Comparison of ENCODE assay signal across 33 cellular contexts in the genomic region with DNA sequence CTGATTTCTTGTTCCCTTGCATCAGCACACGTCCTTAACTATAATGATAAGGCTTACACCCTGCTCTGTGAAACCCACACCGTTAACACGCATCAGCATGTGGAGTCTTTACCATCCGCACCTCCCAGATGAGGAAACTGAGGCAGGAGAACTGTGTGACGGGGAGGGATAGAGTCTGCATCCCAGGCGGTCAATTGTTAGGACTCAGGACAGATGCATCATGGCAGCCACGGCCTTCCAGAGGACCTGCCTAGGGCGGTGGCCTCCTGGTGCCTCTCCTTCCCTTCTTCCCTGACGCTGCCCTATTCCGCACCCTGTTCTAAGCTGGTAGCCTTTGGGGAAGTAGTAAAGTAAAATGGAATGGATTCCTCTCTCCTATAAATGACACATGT.
DNase-seq lines count a peak whose midpoint lies in the region; ATAC-seq and TF ChIP-seq lines count a peak whose summit lies in the region.
"Had no signal": no experiment of that assay in that cellular context is flagged by ENCODE, and none has a peak within 500 bp of the region (broad histone marks: within the 10 kb centered on the region; RNA-seq: fewer than 3 reads in every experiment).

No MANE protein-coding gene starts in this region.

- H2BK12ac ChIP-seq in neuronal stem cell (ENCODE audit: low read length): no peak overlapping the region

- no peak overlapping the region for H3K14ac ChIP-seq in neuronal stem cell (ENCODE audit: low read length)

- no peaks in the 10 kb centered on the region for H3K36me3 ChIP-seq in neuronal stem cell (replicated peaks in 1 of 2; ENCODE audit: control insufficient read depth in 2 of 2, insufficient read depth in 2 of 2, low read length in 2 of 2)
- no peaks in the 10 kb centered on the region for H3K36me3 ChIP-seq in sigmoid colon
- H3K36me3 ChIP-seq: BE2C; BLaER1; BLaER1 treated with 17β-estradiol and CSF1 and Interleukin-3, amounts not matched to agents 10 nM and 100 nM had no signal

- peaks cover 0 to 3% (median 0%) of the 10 kb centered on the region in 3 experiments for H3K27me3 ChIP-seq in neuronal stem cell (ENCODE audit: control insufficient read depth in 3 of 3, insufficient read depth in 3 of 3, low read depth in 1 of 3, low read length in 3 of 3)
- H3K27me3 ChIP-seq in sigmoid colon: peaks cover 0 to 9% (median 0%) of the 10 kb centered on the region in 3 donors
- H3K27me3 ChIP-seq: BLaER1; BLaER1 treated with 17β-estradiol and CSF1 and Interleukin-3, amounts not matched to agents 10 nM and 100 nM had no signal

- TF ChIP-seq CTCF in sigmoid colon (IDR thresholded peaks at IDR 0.05): no peak

- TF ChIP-seq EP300 in sigmoid colon (IDR thresholded peaks at IDR 0.05): no peak

- H4K91ac ChIP-seq in neuronal stem cell (ENCODE audit: low read depth, low read length, poor library complexity): no peak overlapping the region

- no peak overlapping the region for H2BK15ac ChIP-seq in neuronal stem cell (ENCODE audit: low read length)

- ATAC-seq in Right ventricle myocardium superior (ENCODE audit: poor library complexity): no peak
- ATAC-seq: A549; CD8-positive, alpha-beta T cell had no signal

- no peak overlapping the region for H3K18ac ChIP-seq in neuronal stem cell (ENCODE audit: low read length)

- no peak for TF ChIP-seq POLR2A in sigmoid colon (IDR thresholded peaks at IDR 0.05)

- WGBS in neuronal stem cell (ENCODE audit: extremely low coverage in 2 of 2, insufficient read length in 2 of 2, insufficient replicate concordance in 1 of 2), 2 donors: no CpG with 5 or more reads among the region's 10 CpGs
- 85 to 91% methylated on average over 10 of the region's 10 CpGs for WGBS in sigmoid colon, 2 donors

- H3K4me3 ChIP-seq in neuronal stem cell (ENCODE audit: low read length in 2 of 2) (no peak overlapping the region), sigmoid colon (no peak overlapping the region)
- H3K4me3 ChIP-seq: A549; BLaER1; BLaER1 treated with 17β-estradiol and CSF1 and Interleukin-3, amounts not matched to agents 10 nM and 100 nM had no signal

- H3K4ac ChIP-seq in neuronal stem cell (ENCODE audit: low read length): no peak overlapping the region

- peak overlapping the region; percentile 2 for H2AK5ac ChIP-seq in neuronal stem cell (ENCODE audit: low read depth, low read length)

- H3K27ac ChIP-seq in neuronal stem cell (replicated peaks; ENCODE audit: low read length) (no peak overlapping the region), sigmoid colon (no peak overlapping the region)
- H3K27ac ChIP-seq: 22Rv1; A549; BLaER1; BLaER1 treated with 17β-estradiol and CSF1 and Interleukin-3, amounts not matched to agents 10 nM and 100 nM; C4-2B had no signal

- H3K9ac ChIP-seq in neuronal stem cell (ENCODE audit: low read depth, low read length, poor library complexity): no peak overlapping the region
- H3K9ac ChIP-seq: BLaER1; BLaER1 treated with 17β-estradiol and CSF1 and Interleukin-3, amounts not matched to agents 10 nM and 100 nM had no signal

- H2AFZ ChIP-seq in neuronal stem cell (ENCODE audit: low read length): no peak overlapping the region

- no peak overlapping the region for H4K8ac ChIP-seq in neuronal stem cell (ENCODE audit: low read depth, low read length)

- no peak overlapping the region for H2BK120ac ChIP-seq in neuronal stem cell (ENCODE audit: low read depth, low read length)

- H3K4me1 ChIP-seq in neuronal stem cell (ENCODE audit: control insufficient read depth in 2 of 2, insufficient read depth in 1 of 2, low read depth in 1 of 2, low read length in 2 of 2) (no peaks in the 10 kb centered on the region), sigmoid colon (no peaks in the 10 kb centered on the region)
- H3K4me1 ChIP-seq: A549, BE2C, BLaER1, Caco-2 had no signal

- DNase-seq in activated effector memory CD4-positive, alpha-beta T cell treated with anti-CD3 and anti-CD28 coated beads, Interleukin-2, amount 50 U/mL, for 16 hours: peak; percentile 19
- no peak for DNase-seq in activated effector memory CD4-positive, alpha-beta T cell treated with Interleukin-2 at 50 U/mL for 16 hours
- peak; percentile 62 for DNase-seq in cardiac septum (ENCODE audit: low spot score)
- DNase-seq in Right ventricle myocardium superior: no peak
- no peak for DNase-seq in neuronal stem cell (ENCODE audit: low spot score)
- peak; percentile 28 for DNase-seq in sigmoid colon
- no peak for DNase-seq in mucosa of gallbladder (ENCODE audit: low spot score)
- no peak for DNase-seq in central memory CD4-positive, alpha-beta T cell
- DNase-seq: 8988T; ACHN; AML-193; BE2C; C1 segment of cervical spinal cord; Calu3; CD4-positive, alpha-beta memory T cell; CD4-positive, alpha-beta T cell; CD4-positive, CD25-positive, alpha-beta regulatory T cell; CD8-positive, alpha-beta memory T cell; CD8-positive, alpha-beta T cell; COR-L47; DMS 273 treated with DMSO at 0.1 percent for 48 hours; DMS153; DMS53; DMS79; DMS79 treated with DMSO at 0.1 percent for 48 hours; DND-41; EL had no signal

- no peaks in the 10 kb centered on the region for H3K9me3 ChIP-seq in neuronal stem cell (replicated peaks in 1 of 2; ENCODE audit: control insufficient read depth in 2 of 2, insufficient read depth in 1 of 2, low read depth in 1 of 2, low read length in 2 of 2)
- no peaks in the 10 kb centered on the region for H3K9me3 ChIP-seq in sigmoid colon
- H3K9me3 ChIP-seq: A549; BE2C; BLaER1; BLaER1 treated with 17β-estradiol and CSF1 and Interleukin-3, amounts not matched to agents 10 nM and 100 nM; Caco-2 had no signal

- intact Hi-C loops in cardiac septum (cut with DNase I): no loop called here
- intact Hi-C loops in Right ventricle myocardium superior (cut with DNase I): no loop called here
- intact Hi-C loops in sigmoid colon (cut with DNase I): no loop called here

- H3K79me1 ChIP-seq in neuronal stem cell (ENCODE audit: low read depth, low read length): no peaks in the 10 kb centered on the region

- no peak overlapping the region for H3K23ac ChIP-seq in neuronal stem cell (ENCODE audit: low read depth, low read length, poor library complexity)

- H2BK5ac ChIP-seq in neuronal stem cell (ENCODE audit: low read length): no peak overlapping the region

- no peak overlapping the region for H3K4me2 ChIP-seq in neuronal stem cell (ENCODE audit: insufficient read depth, low read length, poor library complexity, severe bottlenecking)
- H3K4me2 ChIP-seq: A549, BLaER1 had no signal

Comparison
In these comparisons a context has a peak if more than half of its experiments do, and no peak if none do; other contexts are left out.
1. DNase-seq: peak in activated effector memory CD4-positive, alpha-beta T cell treated with anti-CD3 and anti-CD28 coated beads, Interleukin-2, amount 50 U/mL, for 16 hours (single experiment), cardiac septum (single experiment) and sigmoid colon (single experiment); none in activated effector memory CD4-positive, alpha-beta T cell treated with Interleukin-2 at 50 U/mL for 16 hours (single experiment), Right ventricle myocardium superior (single experiment), neuronal stem cell (single experiment), mucosa of gallbladder (single experiment) and central memory CD4-positive, alpha-beta T cell (single experiment).